In genomic region chr7:102958004-102958403, GRCh38 we compare ENCODE assay signal across 2 cellular contexts. TPM values are rescaled to one million over a fixed set of nuclear protein-coding genes. Genes with fewer than 3 reads are reported as not detected.
"Had no signal": no experiment of that assay in that cellular context is flagged by ENCODE, and none has a peak within 500 bp of the region (broad histone marks: within the 10 kb centered on the region; RNA-seq: fewer than 3 reads in every experiment).

No MANE protein-coding gene starts in this region.

RNA-seq across cellular contexts. Expression of gene LRRC17, which starts 45.2 kb away (rescaled TPM):
- total RNA-seq: HT-29 had no signal
- polyA plus RNA-seq: IgD-negative memory B cell had no signal
